Comparison of ENCODE assay signal across 27 cellular contexts in genomic region chr5:118366429-118366828, GRCh38.
"Had no signal": no experiment of that assay in that cellular context is flagged by ENCODE, and none has a peak within 500 bp of the region (broad histone marks: within the 10 kb centered on the region; RNA-seq: fewer than 3 reads in every experiment).

No MANE protein-coding gene starts in this region.

- DNase-seq: activated CD4-positive, alpha-beta memory T cell treated with anti-CD3 and anti-CD28 coated beads for 36 hours; activated CD4-positive, alpha-beta T cell treated with anti-CD3 and anti-CD28 coated beads for 36 hours; activated CD4-positive, alpha-beta T cell treated with anti-CD3 and anti-CD28 coated beads, Interleukin-2, amount 10 ng/mL, durations not matched to agents 24 days and 14 days; activated CD4-positive, CD25-positive, alpha-beta regulatory T cell; activated CD4-positive, CD25-positive, alpha-beta regulatory T cell treated with anti-CD3 and anti-CD28 coated beads, Interleukin-2, amount 50 U/mL, for 72 hours; activated CD8-positive, alpha-beta memory T cell treated with anti-CD3 and anti-CD28 coated beads, Interleukin-2, amount 10 ng/mL, durations not matched to agents 7 days and 5 days; activated CD8-positive, alpha-beta memory T cell treated with anti-CD3 and anti-CD28 coated beads, Interleukin-2, amount 50 U/mL, for 4 hours; activated CD8-positive, alpha-beta T cell treated with anti-CD3 and anti-CD28 coated beads, Interleukin-2, amount 10 ng/mL, durations not matched to agents 7 days and 5 days; activated gamma-delta T cell; activated naive CD4-positive, alpha-beta T cell; activated naive CD4-positive, alpha-beta T cell treated with anti-CD3 and anti-CD28 coated beads, Interleukin-2, amount 10 ng/mL, durations not matched to agents 7 days and 5 days; activated naive CD8-positive, alpha-beta T cell treated with anti-CD3 and anti-CD28 coated beads, Interleukin-2, amount 10 ng/mL, durations not matched to agents 7 days and 5 days; activated T-cell treated with anti-CD3 and anti-CD28 coated beads, Interleukin-2, amount 50 U/mL, for 1 hour; activated T-cell treated with anti-CD3 and anti-CD28 coated beads, Interleukin-2, amount 50 U/mL, for 48 hours; central memory CD4-positive, alpha-beta T cell; cerebellar nuclear complex; colonic mucosa; effector CD8-positive, alpha-beta T cell; esophagus squamous epithelium; foreskin melanocyte; heart right ventricle had no signal

- H3K36me3 ChIP-seq: ascending aorta, breast epithelium, cardiac muscle cell, colonic mucosa, esophagus squamous epithelium, gastroesophageal sphincter, heart right ventricle had no signal

- H3K27ac ChIP-seq: ascending aorta, breast epithelium, cardiac muscle cell, colonic mucosa, epithelial cell of prostate, esophagus squamous epithelium, gastroesophageal sphincter, heart right ventricle, hepatocyte had no signal

- H3K27me3 ChIP-seq: ascending aorta, breast epithelium, cardiac muscle cell, colonic mucosa, esophagus squamous epithelium, gastroesophageal sphincter, heart right ventricle, hepatocyte had no signal

- H3K4me3 ChIP-seq: ascending aorta, breast epithelium, cardiac muscle cell, colonic mucosa, esophagus squamous epithelium, gastroesophageal sphincter, heart right ventricle, hepatocyte had no signal

- H3K9me3 ChIP-seq: ascending aorta, colonic mucosa, esophagus squamous epithelium, gastroesophageal sphincter had no signal

- H3K79me2 ChIP-seq: hepatocyte had no signal

- H3K4me2 ChIP-seq: hepatocyte had no signal

- H2AFZ ChIP-seq: hepatocyte had no signal
